Comparison of ENCODE assay signal across 10 cellular contexts in genomic region chr6:10478187-10479040, GRCh38. TPM values are rescaled to one million over a fixed set of nuclear protein-coding genes. Genes with fewer than 3 reads are reported as not detected.
DNase-seq lines count a peak whose midpoint lies in the region; ATAC-seq and TF ChIP-seq lines count a peak whose summit lies in the region.
"Had no signal": no experiment of that assay in that cellular context is flagged by ENCODE, and none has a peak within 500 bp of the region (broad histone marks: within the 10 kb centered on the region; RNA-seq: fewer than 3 reads in every experiment).

No MANE protein-coding gene starts in this region.

- H3K27me3 ChIP-seq in NT2/D1 (ENCODE audit: insufficient read depth, insufficient read length): no peaks in the 10 kb centered on the region
- no peaks in the 10 kb centered on the region for H3K27me3 ChIP-seq in colonic mucosa

- no peak overlapping the region for H3K4me3 ChIP-seq in NT2/D1 (ENCODE audit: insufficient read length, low read depth)
- no peak overlapping the region for H3K4me3 ChIP-seq in colonic mucosa

- no peak for DNase-seq in activated CD4-positive, alpha-beta T cell treated with anti-CD3 and anti-CD28 coated beads for 36 hours
- no peak for DNase-seq in activated CD4-positive, alpha-beta T cell treated with anti-CD3 and anti-CD28 coated beads, Interleukin-2, amount 50 U/mL, for 1 hour
- DNase-seq in NT2/D1 (ENCODE audit: low read depth, low spot score) (peak; percentile 25), colonic mucosa (no peak), NCI-H345 (lab: John Stamatoyannopoulos, UW) (no peak)

- POLR2A ChIA-PET in activated CD4-positive, alpha-beta T cell treated with anti-CD3 and anti-CD28 coated beads for 36 hours (lab: Charles Lee): interaction anchor here (0.6 kb wide), 2 partner anchors 64 to 1944 kb away, joined by 3 to 4 read pairs; partner anchors contain the start of gene TFAP2A

- no peaks in the 10 kb centered on the region for H3K9me3 Mint-ChIP-seq in activated CD4-positive, alpha-beta T cell treated with anti-CD3 and anti-CD28 coated beads for 36 hours (ENCODE audit: low read depth)
- H3K9me3 Mint-ChIP-seq in nephron: no peaks in the 10 kb centered on the region
- H3K9me3 Mint-ChIP-seq: dendritic cell treated with granulocyte-macrophage colony-stimulating factor and Interleukin-4, amounts not matched to agents 40 ng/mL and 50 ng/mL, for 4 days; stimulated activated naive CD8-positive, alpha-beta T cell treated with anti-CD3 and anti-CD28 coated beads, Interleukin-15, Interleukin-2, amounts not matched to agents 100 ng/mL and 50 ng/mL, for 24 hours had no signal

- ATAC-seq in activated CD4-positive, alpha-beta T cell treated with anti-CD3 and anti-CD28 coated beads for 36 hours: peak; percentile 44
- ATAC-seq in HG02938 (IDR thresholded peaks at IDR 0.05; ENCODE audit: unreplicated experiment) (peak; percentile 67), HG03457 (IDR thresholded peaks at IDR 0.05; ENCODE audit: unreplicated experiment) (no peak)

- TF ChIP-seq CTCF in colonic mucosa (IDR thresholded peaks at IDR 0.05) (peak; percentile 44), nephron (IDR thresholded peaks at IDR 0.05; ENCODE audit: unreplicated experiment in 3 of 3) (peak; percentile 60 to 74 (median 73))

- H3K9ac ChIP-seq in NT2/D1 (ENCODE audit: insufficient read length, low read depth) (no peak overlapping the region), colonic mucosa (ENCODE audit: low read depth in 2 of 2, low read length in 2 of 2) (no peak overlapping the region)

- H3K4me1 Mint-ChIP-seq in activated CD4-positive, alpha-beta T cell treated with anti-CD3 and anti-CD28 coated beads for 36 hours: no peaks in the 10 kb centered on the region
- no peaks in the 10 kb centered on the region for H3K4me1 Mint-ChIP-seq in nephron

- H3K9me3 ChIP-seq in NT2/D1 (ENCODE audit: insufficient read depth, low read length): peaks cover 17% of the 10 kb centered on the region
- H3K9me3 ChIP-seq in colonic mucosa: no peaks in the 10 kb centered on the region

- CTCF ChIA-PET in activated CD4-positive, alpha-beta T cell treated with anti-CD3 and anti-CD28 coated beads for 36 hours (lab: Charles Lee): interaction anchor here (0.5 to 2.1 kb wide), 26 partner anchors 9 to 591 kb away, joined by 3 to 30 read pairs (median 4); no protein-coding TSS in a partner anchor

- no peak overlapping the region for H3K4me3 Mint-ChIP-seq in activated CD4-positive, alpha-beta T cell treated with anti-CD3 and anti-CD28 coated beads for 36 hours
- H3K4me3 Mint-ChIP-seq in nephron: no peak overlapping the region
- H3K4me3 Mint-ChIP-seq: dendritic cell treated with granulocyte-macrophage colony-stimulating factor and Interleukin-4, amounts not matched to agents 40 ng/mL and 50 ng/mL, for 4 days; stimulated activated naive CD8-positive, alpha-beta T cell treated with anti-CD3 and anti-CD28 coated beads, Interleukin-15, Interleukin-2, amounts not matched to agents 100 ng/mL and 50 ng/mL, for 24 hours had no signal

- peaks cover 5% of the 10 kb centered on the region for H3K27me3 Mint-ChIP-seq in activated CD4-positive, alpha-beta T cell treated with anti-CD3 and anti-CD28 coated beads for 36 hours
- H3K27me3 Mint-ChIP-seq in nephron (ENCODE audit: low read depth): no peaks in the 10 kb centered on the region
- H3K27me3 Mint-ChIP-seq: stimulated activated naive CD8-positive, alpha-beta T cell treated with anti-CD3 and anti-CD28 coated beads, Interleukin-15, Interleukin-2, amounts not matched to agents 100 ng/mL and 50 ng/mL, for 24 hours had no signal

- H3K27ac ChIP-seq in colonic mucosa: no peak overlapping the region

- H3K36me3 Mint-ChIP-seq in activated CD4-positive, alpha-beta T cell treated with anti-CD3 and anti-CD28 coated beads for 36 hours (ENCODE audit: low read depth): no peaks in the 10 kb centered on the region
- H3K36me3 Mint-ChIP-seq in nephron (ENCODE audit: low read depth): no peaks in the 10 kb centered on the region

- H3K4me1 ChIP-seq in NT2/D1 (ENCODE audit: insufficient read depth, insufficient read length) (no peaks in the 10 kb centered on the region), colonic mucosa (no peaks in the 10 kb centered on the region)

- intact Hi-C loops in activated CD4-positive, alpha-beta T cell treated with anti-CD3 and anti-CD28 coated beads for 36 hours (cut with DNase I, micrococcal nuclease): loop anchor here (1.0 kb wide), 3 partner anchors 216 to 591 kb away; partner anchors contain the start of genes C6orf52 (in 1 of the 2) and PAK1IP1 (in 1 of the 2)
- intact Hi-C loops in colonic mucosa (cut with DNase I): loop anchor here (2.0 to 10.0 kb wide), 2 partner anchors 324 to 596 kb away; no protein-coding TSS in a partner anchor

- H3K27ac Mint-ChIP-seq in activated CD4-positive, alpha-beta T cell treated with anti-CD3 and anti-CD28 coated beads for 36 hours: peak overlapping the region; percentile 7
- H3K27ac Mint-ChIP-seq in nephron: no peak overlapping the region
- H3K27ac Mint-ChIP-seq: dendritic cell treated with granulocyte-macrophage colony-stimulating factor and Interleukin-4, amounts not matched to agents 40 ng/mL and 50 ng/mL, for 4 days; stimulated activated naive CD8-positive, alpha-beta T cell treated with anti-CD3 and anti-CD28 coated beads, Interleukin-15, Interleukin-2, amounts not matched to agents 100 ng/mL and 50 ng/mL, for 24 hours had no signal

- no peaks in the 10 kb centered on the region for H3K36me3 ChIP-seq in NT2/D1 (ENCODE audit: insufficient read depth, insufficient read length, low read length)
- no peaks in the 10 kb centered on the region for H3K36me3 ChIP-seq in colonic mucosa

RNA-seq across cellular contexts. Expression of gene GCNT2, which starts 42.7 kb away (rescaled TPM):
- total RNA-seq in activated CD4-positive, alpha-beta T cell treated with anti-CD3 and anti-CD28 coated beads for 36 hours: 1 to 10 TPM; 1.6 to 2.2 TPM
- 1 to 10 TPM; 9.8 to 9.9 TPM for total RNA-seq in colonic mucosa
